Comparison of ENCODE assay signal across 35 cellular contexts in the genomic region with DNA sequence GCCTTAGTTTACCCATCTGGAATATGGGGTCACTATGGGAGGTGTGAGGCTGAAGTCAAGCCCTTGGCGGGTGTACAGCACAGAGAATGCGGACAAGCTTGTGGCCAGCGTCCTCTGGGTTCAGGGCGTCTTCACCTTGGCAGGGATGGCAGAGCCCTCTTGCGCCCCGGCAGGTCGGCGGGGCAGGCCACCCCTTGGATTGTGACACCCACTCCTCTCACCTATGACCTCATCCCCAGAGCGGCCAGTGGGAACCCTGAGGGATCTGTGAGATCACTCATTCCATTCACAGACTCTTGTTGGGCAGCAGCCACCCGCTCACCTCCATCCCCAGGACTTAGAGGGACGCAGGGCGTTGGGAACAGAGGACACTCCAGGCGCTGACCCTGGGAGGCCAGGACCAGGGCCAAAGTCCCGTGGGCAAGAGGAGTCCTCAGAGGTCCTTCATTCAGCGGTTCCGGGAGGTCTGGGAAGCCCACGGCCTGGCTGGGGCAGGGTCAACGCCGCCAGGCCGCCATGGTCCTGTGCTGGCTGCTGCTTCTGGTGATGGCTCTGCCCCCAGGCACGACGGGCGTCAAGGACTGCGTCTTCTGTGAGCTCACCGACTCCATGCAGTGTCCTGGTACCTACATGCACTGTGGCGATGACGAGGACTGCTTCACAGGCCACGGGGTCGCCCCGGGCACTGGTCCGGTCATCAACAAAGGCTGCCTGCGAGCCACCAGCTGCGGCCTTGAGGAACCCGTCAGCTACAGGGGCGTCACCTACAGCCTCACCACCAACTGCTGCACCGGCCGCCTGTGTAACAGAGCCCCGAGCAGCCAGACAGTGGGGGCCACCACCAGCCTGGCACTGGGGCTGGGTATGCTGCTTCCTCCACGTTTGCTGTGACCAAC. TPM values are rescaled to one million over a fixed set of nuclear protein-coding genes. Genes with fewer than 3 reads are reported as not detected.
"Had no signal": no experiment of that assay in that cellular context is flagged by ENCODE, and none has a peak within 500 bp of the region (broad histone marks: within the 10 kb centered on the region; RNA-seq: fewer than 3 reads in every experiment).

Gene SPACA4, plus strand, starts transcription at position 280 of the 896 bp plus-strand sequence. Its CDS starts 237 bp downstream, at position 517.

- H3K36me3 Mint-ChIP-seq: activated naive CD8-positive, alpha-beta T cell; stimulated activated memory B cell treated with anti-CD40 and anti-IgM and Interleukin-4, amounts not matched to agents 10 μg/mL and 1 μg/mL and 100 μg/mL, for 72 hours had no signal

- H3K4me3 Mint-ChIP-seq: activated B cell treated with CpG ODN at 0.5 μM for 24 hours; activated CD4-positive, alpha-beta T cell treated with anti-CD3 and anti-CD28 coated beads for 36 hours; activated naive CD8-positive, alpha-beta T cell; activated T-cell treated with anti-CD3 and anti-CD28 coated beads, Interleukin-2, amount 50 U/mL, for 72 hours; nephron; stimulated activated memory B cell treated with anti-CD40 and anti-IgM and Interleukin-4, amounts not matched to agents 10 μg/mL and 1 μg/mL and 100 μg/mL, for 72 hours had no signal

- DNase-seq: activated B cell treated with CpG ODN at 0.5 μM for 24 hours; activated CD4-positive, alpha-beta T cell treated with anti-CD3 and anti-CD28 coated beads for 36 hours; activated CD4-positive, alpha-beta T cell treated with anti-CD3 and anti-CD28 coated beads, Interleukin-2, amount 50 U/mL, for 4 hours; activated naive CD4-positive, alpha-beta T cell treated with Interleukin-2 at 50 U/mL for 16 hours; activated T-cell treated with anti-CD3 and anti-CD28 coated beads for 4 hours; activated T-cell treated with anti-CD3 and anti-CD28 coated beads, Interleukin-2, amount 50 U/mL, for 72 hours; anterior cingulate cortex; body of pancreas; effector memory CD4-positive, alpha-beta T cell; erythroblast; islet precursor cell; left ventricle myocardium inferior; ovary; psoas muscle; sigmoid colon; small intestine; stimulated activated CD4-positive, alpha-beta T cell treated with anti-CD3 and anti-CD28 coated beads, Interleukin-1b, Interleukin-23, amount 100 ng/mL, for 48 hours; stimulated activated CD4-positive, alpha-beta T cell treated with anti-CD3 and anti-CD28 coated beads, Interleukin-4, amount 100 ng/mL, for 4 hours; stimulated activated CD8-positive, alpha-beta memory T cell treated with anti-CD3 and anti-CD28 coated beads, Interleukin-4, amount 100 ng/mL, for 48 hours; stomach had no signal

- H3K9me3 ChIP-seq: body of pancreas, gastroesophageal sphincter, left ventricle myocardium inferior, neutrophil, ovary, psoas muscle, sigmoid colon, stomach, tibial artery had no signal

- H2AFZ ChIP-seq: hepatocyte had no signal

- H3K4me3 ChIP-seq: body of pancreas, gastroesophageal sphincter, hepatocyte, left ventricle myocardium inferior, ovary, psoas muscle, sigmoid colon, stomach, tibial artery had no signal

- H3K27ac Mint-ChIP-seq: activated B cell treated with CpG ODN at 0.5 μM for 24 hours; activated CD4-positive, alpha-beta T cell treated with anti-CD3 and anti-CD28 coated beads for 36 hours; activated naive CD8-positive, alpha-beta T cell; activated T-cell treated with anti-CD3 and anti-CD28 coated beads, Interleukin-2, amount 50 U/mL, for 72 hours; nephron; stimulated activated memory B cell treated with anti-CD40 and anti-IgM and Interleukin-4, amounts not matched to agents 10 μg/mL and 1 μg/mL and 100 μg/mL, for 72 hours had no signal

- ATAC-seq: activated CD4-positive, alpha-beta T cell treated with anti-CD3 and anti-CD28 coated beads for 36 hours; activated T-cell treated with anti-CD3 and anti-CD28 coated beads, Interleukin-2, amount 50 U/mL, for 72 hours; body of pancreas; gastroesophageal sphincter; psoas muscle; stimulated activated memory B cell treated with anti-CD40 and anti-IgM and Interleukin-4, amounts not matched to agents 10 μg/mL and 1 μg/mL and 100 μg/mL, for 72 hours had no signal

- H3K4me2 ChIP-seq: hepatocyte had no signal

- H3K27me3 Mint-ChIP-seq: activated B cell treated with CpG ODN at 0.5 μM for 24 hours; activated CD4-positive, alpha-beta T cell treated with anti-CD3 and anti-CD28 coated beads for 36 hours; activated naive CD8-positive, alpha-beta T cell; stimulated activated memory B cell treated with anti-CD40 and anti-IgM and Interleukin-4, amounts not matched to agents 10 μg/mL and 1 μg/mL and 100 μg/mL, for 72 hours had no signal

- H3K4me1 Mint-ChIP-seq: nephron had no signal

- H3K27me3 ChIP-seq: body of pancreas, gastroesophageal sphincter, hepatocyte, neutrophil, ovary, sigmoid colon, stomach, tibial artery had no signal

- H3K27ac ChIP-seq: body of pancreas, gastroesophageal sphincter, hepatocyte, left ventricle myocardium inferior, neutrophil, ovary, psoas muscle, sigmoid colon, stomach, tibial artery had no signal

- H3K9me3 Mint-ChIP-seq: activated B cell treated with CpG ODN at 0.5 μM for 24 hours; activated T-cell treated with anti-CD3 and anti-CD28 coated beads, Interleukin-2, amount 50 U/mL, for 72 hours; nephron; stimulated activated memory B cell treated with anti-CD40 and anti-IgM and Interleukin-4, amounts not matched to agents 10 μg/mL and 1 μg/mL and 100 μg/mL, for 72 hours had no signal

- H3K36me3 ChIP-seq: gastroesophageal sphincter, left ventricle myocardium inferior, neutrophil, ovary, sigmoid colon, tibial artery had no signal

- H3K4me1 ChIP-seq: body of pancreas, gastroesophageal sphincter, left ventricle myocardium inferior, psoas muscle, sigmoid colon, tibial artery had no signal

- H3K79me2 ChIP-seq: hepatocyte had no signal

RNA-seq across cellular contexts. Expression of gene SPACA4, which starts in this region (rescaled TPM):
- total RNA-seq: activated B cell treated with CpG ODN at 0.5 μM for 24 hours; activated CD4-positive, alpha-beta T cell treated with anti-CD3 and anti-CD28 coated beads for 36 hours; activated T-cell treated with anti-CD3 and anti-CD28 coated beads, Interleukin-2, amount 50 U/mL, for 72 hours; body of pancreas; dermis microvascular lymphatic vessel endothelial cell; fibroblast of lung; fibroblast of villous mesenchyme; gastroesophageal sphincter; hepatocyte; left ventricle myocardium inferior; lung microvascular endothelial cell; mucosa of gallbladder; ovary; psoas muscle; sigmoid colon; stomach; T-helper 2 cell treated with Interferon-gamma antibody and Interleukin-4, amounts not matched to agents 100 ng/mL and 5 ng/mL, for 36 hours; urinary bladder had no signal
- polyA plus RNA-seq: adipose tissue, fibroblast of lung, ovary, psoas muscle, stomach, urinary bladder had no signal
